Comparison of ENCODE assay signal across 25 cellular contexts in genomic region chr6:7323074-7323473, GRCh38. TPM values are rescaled to one million over a fixed set of nuclear protein-coding genes. Genes with fewer than 3 reads are reported as not detected.
DNase-seq lines count a peak whose midpoint lies in the region; ATAC-seq, FAIRE-seq and TF ChIP-seq lines count a peak whose summit lies in the region.
"Had no signal": no experiment of that assay in that cellular context is flagged by ENCODE, and none has a peak within 500 bp of the region (broad histone marks: within the 10 kb centered on the region; RNA-seq: fewer than 3 reads in every experiment).

No MANE protein-coding gene starts in this region.

- no peak for FAIRE-seq in H1 (lab: Jason Lieb, UNC)
- FAIRE-seq: A549, GM12892, GM18507, HepG2, HTR-8/SVneo had no signal

- H3K4me1 ChIP-seq in H9 (ENCODE audit: insufficient read depth, low read length) (no peaks in the 10 kb centered on the region), RWPE2 (ENCODE audit: insufficient read depth, poor library complexity, severe bottlenecking) (peaks cover 7% of the 10 kb centered on the region), H1 (replicated peaks in 1 of 4; ENCODE audit: control insufficient read depth in 3 of 4, insufficient read depth in 4 of 4, low read length in 3 of 4) (no peaks in the 10 kb centered on the region)
- H3K4me1 ChIP-seq: A549, BLaER1, HAP-1 had no signal

- no peak overlapping the region; a peak in 1 of 7 replicates for H3K27ac Mint-ChIP-seq in H9
- H3K27ac Mint-ChIP-seq: CD4-positive, alpha-beta memory T cell; HFFc6; IgD-negative memory B cell had no signal

- H2AK5ac ChIP-seq in H9 (ENCODE audit: insufficient read length, low read length) (no peak overlapping the region), H1 (ENCODE audit: low read depth, low read length) (no peak overlapping the region)

- H2BK120ac ChIP-seq in H9 (ENCODE audit: low read depth, low read length, poor library complexity, severe bottlenecking) (no peak overlapping the region), H1 (replicated peaks; ENCODE audit: low read depth, low read length) (no peak overlapping the region)

- no peaks in the 10 kb centered on the region for H3K36me3 ChIP-seq in RWPE2 (ENCODE audit: low read depth)
- H3K36me3 ChIP-seq in H1 (ENCODE audit: control insufficient read depth in 2 of 4, insufficient read depth in 4 of 4, low read length in 3 of 4): no peaks in the 10 kb centered on the region
- H3K36me3 ChIP-seq: BLaER1, HAP-1 had no signal

- peak overlapping the region; percentile 79 for H2AFZ ChIP-seq in H9 (ENCODE audit: low read length)
- no peak overlapping the region for H2AFZ ChIP-seq in H1 (ENCODE audit: low read length)

- H2BK5ac ChIP-seq in H9 (ENCODE audit: insufficient read length, low read length): no peak overlapping the region
- H2BK5ac ChIP-seq in H1 (ENCODE audit: low read depth, low read length): no peak overlapping the region; the same call in 1 of the 2 replicates

- no peak overlapping the region for H4K91ac ChIP-seq in H9 (ENCODE audit: insufficient read length, low read depth, low read length)
- no peak overlapping the region for H4K91ac ChIP-seq in H1 (replicated peaks; ENCODE audit: insufficient read length, low read length)

- H3K18ac ChIP-seq in H9 (ENCODE audit: insufficient read length, low read depth, low read length) (no peak overlapping the region), H1 (ENCODE audit: extremely low read depth, low read length) (no peak overlapping the region)

- H3K27me3 ChIP-seq in H9 (ENCODE audit: insufficient read depth, low read length) (no peaks in the 10 kb centered on the region), RWPE2 (ENCODE audit: insufficient read depth, poor library complexity, severe bottlenecking) (no peaks in the 10 kb centered on the region), H1 (replicated peaks in 1 of 4; ENCODE audit: control insufficient read depth in 3 of 4, extremely low read depth in 1 of 4, insufficient read depth in 3 of 4, low read length in 3 of 4) (no peaks in the 10 kb centered on the region)
- H3K27me3 ChIP-seq: BLaER1 had no signal

- CTCF ChIA-PET in H1 (lab: Charles Lee; ENCODE audit: partially characterized antibody): interaction anchor here (0.6 to 2.1 kb wide), 3 partner anchors 9 to 47 kb away, joined by 3 to 9 read pairs (median 7); no protein-coding TSS in a partner anchor

- no peak overlapping the region for H3K27ac ChIP-seq in H9 (ENCODE audit: insufficient read length, low read depth, low read length)
- no peak overlapping the region for H3K27ac ChIP-seq in RWPE2 (ENCODE audit: poor library complexity, severe bottlenecking)
- H3K27ac ChIP-seq in H1 (ENCODE audit: low read depth, low read length): no peak overlapping the region
- H3K27ac ChIP-seq: 22Rv1, A549, BLaER1 had no signal

- no peaks in the 10 kb centered on the region for H3K36me3 Mint-ChIP-seq in H9 (ENCODE audit: insufficient read depth in 1 of 3, low read depth in 3 of 3)
- H3K36me3 Mint-ChIP-seq: CD4-positive, alpha-beta memory T cell; IgD-negative memory B cell had no signal

- H3K4me3 ChIP-seq in RWPE2 (ENCODE audit: severe bottlenecking) (no peak overlapping the region), H1 (ENCODE audit: extremely low read depth in 1 of 4, insufficient read depth in 2 of 4, low read depth in 3 of 4, low read length in 4 of 4) (no peak overlapping the region)
- H3K4me3 ChIP-seq: A549, BLaER1, HAP-1 had no signal

- H4K20me1 ChIP-seq in H9 (ENCODE audit: control insufficient read depth, insufficient read depth, insufficient read length): no peaks in the 10 kb centered on the region
- no peaks in the 10 kb centered on the region for H4K20me1 ChIP-seq in H1 (replicated peaks in 1 of 2; ENCODE audit: control insufficient read depth in 1 of 2, insufficient read depth in 2 of 2, low read length in 2 of 2)
- H4K20me1 ChIP-seq: BLaER1 had no signal

- H2BK15ac ChIP-seq in H9 (ENCODE audit: low read depth, low read length) (no peak overlapping the region), H1 (ENCODE audit: low read length) (no peak overlapping the region)

- H3K9me3 ChIP-seq in H9 (ENCODE audit: control insufficient read depth, low read depth, low read length) (no peaks in the 10 kb centered on the region), RWPE2 (ENCODE audit: severe bottlenecking) (no peaks in the 10 kb centered on the region), H1 (ENCODE audit: insufficient read depth in 2 of 2, low read depth in 1 of 2, low read length in 1 of 2) (no peaks in the 10 kb centered on the region)
- H3K9me3 ChIP-seq: A549, BLaER1, HAP-1 had no signal

- H3K9me3 Mint-ChIP-seq in H9: no peaks in the 10 kb centered on the region
- H3K9me3 Mint-ChIP-seq: CD14-positive monocyte, HFFc6, IgD-negative memory B cell had no signal

- H3K56ac ChIP-seq in H9 (ENCODE audit: insufficient read length, low read depth, low read length) (no peak overlapping the region), H1 (replicated peaks; ENCODE audit: insufficient read length, low read depth, low read length) (no peak overlapping the region)

- H3K4me3 Mint-ChIP-seq in H9: no peak overlapping the region
- H3K4me3 Mint-ChIP-seq: CD14-positive monocyte; CD4-positive, alpha-beta memory T cell; HFFc6; IgD-negative memory B cell had no signal

- no peaks in the 10 kb centered on the region for H3K23me2 ChIP-seq in H9 (ENCODE audit: insufficient read length, low read depth, low read length, poor library complexity, severe bottlenecking)
- H3K23me2 ChIP-seq in H1 (ENCODE audit: low read depth, low read length): no peaks in the 10 kb centered on the region

- peaks cover 2% of the 10 kb centered on the region for H3K27me3 Mint-ChIP-seq in H9 (ENCODE audit: low read depth)

- H3K79me2 ChIP-seq in H9 (ENCODE audit: insufficient read depth, low read length) (no peaks in the 10 kb centered on the region), H1 (ENCODE audit: control insufficient read depth in 1 of 2, insufficient read depth in 2 of 2, low read length in 2 of 2) (no peaks in the 10 kb centered on the region)

- no peak overlapping the region for H3K14ac ChIP-seq in H9 (ENCODE audit: insufficient read depth, low read length)
- no peak overlapping the region for H3K14ac ChIP-seq in H1 (ENCODE audit: insufficient read length)

- DNase-seq in NCI-H1105 treated with DMSO at 0.1 percent for 48 hours (lab: John Stamatoyannopoulos, UW) (peak; percentile 8), NCI-H1105 (lab: John Stamatoyannopoulos, UW) (no peak), H9 (no peak), RWPE2 (ENCODE audit: low spot score) (no peak), H1 (ENCODE audit: low read depth in 1 of 2, low spot score in 2 of 2) (no peak), NOMO-1 treated with DMSO at 0.1 percent for 48 hours (lab: John Stamatoyannopoulos, UW; ENCODE audit: unreplicated experiment) (no peak), SW480 (ENCODE audit: low spot score) (no peak)
- DNase-seq: AML-193; CD4-positive, alpha-beta memory T cell; DMS153; DMS79; GDM1; GOT3; HFFc6 had no signal

- no peaks in the 10 kb centered on the region for H3K79me1 ChIP-seq in H9 (ENCODE audit: insufficient read depth, low read depth, low read length, poor library complexity, severe bottlenecking)
- no peaks in the 10 kb centered on the region for H3K79me1 ChIP-seq in H1 (ENCODE audit: low read depth, low read length)

- no peak for TF ChIP-seq EP300 in H1 (IDR thresholded peaks at IDR 0.05; ENCODE audit: borderline replicate concordance in 1 of 2, low read depth in 2 of 2, low read length in 2 of 2)

- ATAC-seq in RWPE2 (ENCODE audit: low read depth) (peak; percentile 19; the same call in 1 of the 3 replicates), HG03280 (IDR thresholded peaks at IDR 0.05; ENCODE audit: unreplicated experiment) (no peak)
- ATAC-seq: A549, HepG2 had no signal

- POLR2A ChIA-PET in H1 (lab: Charles Lee; ENCODE audit: partially characterized antibody): no interaction called here

- no peak for TF ChIP-seq POLR2A in H1 (IDR thresholded peaks at IDR 0.05; ENCODE audit: control extremely low read depth in 1 of 2, low read depth in 2 of 2, low read length in 2 of 2)

- H3K4me1 Mint-ChIP-seq in H9: no peaks in the 10 kb centered on the region

- no peak overlapping the region for H3K9ac ChIP-seq in H9 (ENCODE audit: extremely low read depth, insufficient read length, low read length)
- no peak overlapping the region for H3K9ac ChIP-seq in H1 (replicated peaks in 1 of 4; ENCODE audit: extremely low read depth in 1 of 4, low read depth in 3 of 4, low read length in 3 of 4)
- H3K9ac ChIP-seq: BLaER1 had no signal

- H3K4ac ChIP-seq in H9 (ENCODE audit: low read depth, low read length) (no peak overlapping the region), H1 (replicated peaks; ENCODE audit: insufficient read length, low read depth, low read length) (peak overlapping the region; percentile 71)

- H2BK12ac ChIP-seq in H9 (ENCODE audit: insufficient read length, low read depth, low read length) (no peak overlapping the region), H1 (ENCODE audit: low read depth, low read length) (no peak overlapping the region)

- H4K5ac ChIP-seq in H9 (ENCODE audit: insufficient read length, low read depth, low read length): no peak overlapping the region
- H4K5ac ChIP-seq in H1 (ENCODE audit: insufficient read length, low read depth, low read length): no peak overlapping the region

- no peak for TF ChIP-seq RAD21 in H1 (IDR thresholded peaks at IDR 0.05 in 1 of 2, conservative IDR thresholded peaks at IDR 0.05 in 1 of 2; ENCODE audit: low read depth in 2 of 2, low read length in 2 of 2)

- H3K23ac ChIP-seq in H9 (ENCODE audit: insufficient read length, low read depth, low read length) (no peak overlapping the region), H1 (ENCODE audit: insufficient read length) (no peak overlapping the region)

- no peak for TF ChIP-seq CTCF in H9 (conservative IDR thresholded peaks at IDR 0.05)
- TF ChIP-seq CTCF in RWPE2 (IDR thresholded peaks at IDR 0.05; ENCODE audit: poor library complexity, severe bottlenecking): no peak
- TF ChIP-seq CTCF in H1 (IDR thresholded peaks at IDR 0.05; ENCODE audit: control extremely low read depth in 1 of 3, insufficient read depth in 1 of 3, low read depth in 1 of 3, low read length in 3 of 3): no peak

- H2BK20ac ChIP-seq in H9 (ENCODE audit: low read depth, low read length, poor library complexity, severe bottlenecking): no peak overlapping the region
- no peak overlapping the region for H2BK20ac ChIP-seq in H1 (ENCODE audit: low read length)

- H4K8ac ChIP-seq in H9 (replicated peaks; ENCODE audit: insufficient read length, low read depth, low read length): no peak overlapping the region
- H4K8ac ChIP-seq in H1 (ENCODE audit: extremely low read depth, insufficient read depth, low read length): no peak overlapping the region

- H3K4me2 ChIP-seq in H9 (ENCODE audit: insufficient read depth, insufficient read length, low read length) (no peak overlapping the region), H1 (ENCODE audit: insufficient read depth in 1 of 2, low read depth in 2 of 2, low read length in 2 of 2) (no peak overlapping the region)
- H3K4me2 ChIP-seq: A549, BLaER1 had no signal

- H3T11ph ChIP-seq in H9 (ENCODE audit: low read length): no peak overlapping the region

RNA-seq across cellular contexts. Expression of gene SSR1, which starts 10.1 kb away (rescaled TPM):
- 102 and 105 TPM in 2 replicates for total RNA-seq in H9 (2021)
- total RNA-seq in H1 (2021; fragmentation: NEBNext Ultra II Directional; extraction: Animal tissue kit (Norgen Biotek cat#: 25700)): 98.9 and 117 TPM in 2 replicates
- 15.4 and 26.6 TPM in 2 replicates for polyA plus RNA-seq in H1 (2011; rRNA removed)
- 48.6 TPM for polyA plus RNA-seq in H1 (2011; cell fraction: cytosol; rRNA removed)
- 55.6 TPM for polyA plus RNA-seq in H1 (2011; cell fraction: nucleus; rRNA removed)
- 51.3 to 84.4 TPM (median 64.6 TPM) in 4 replicates for polyA plus RNA-seq in H1 (2012, experiment 1 of 2)
- 7.7 TPM for polyA plus RNA-seq in H1 (2012, experiment 2 of 2)
- polyA plus RNA-seq in H1 (2013, experiment 1 of 2): 89.8 TPM
- polyA plus RNA-seq in H1 (2013, experiment 2 of 2): 112 TPM
- polyA minus RNA-seq in H1 (2011; rRNA and poly(A)+ RNA removed): 65.9 and 78.5 TPM in 2 replicates
- 52.8 TPM for polyA minus RNA-seq in H1 (2011; cell fraction: cytosol; rRNA and poly(A)+ RNA removed)
- 25.5 TPM for polyA minus RNA-seq in H1 (2011; cell fraction: nucleus; rRNA and poly(A)+ RNA removed)
